In genomic region chr14:69428289-69428998, GRCh38 we compare ENCODE assay signal across 1 cellular context.
TF ChIP-seq lines count a peak whose summit lies in the region.

No MANE protein-coding gene starts in this region.

TF ChIP-seq in endothelial cell of umbilical vein, 7 proteins besides CTCF, POLR2A, EP300 and RAD21:
- TF ChIP-seq EZH2 (IDR thresholded peaks at IDR 0.05; ENCODE audit: borderline replicate concordance, low read depth, low read length, severe bottlenecking) = no peak
- no peak for TF ChIP-seq GATA2 (IDR thresholded peaks at IDR 0.05; ENCODE audit: insufficient read depth, insufficient read length, low read depth, low read length)
- no peak for TF ChIP-seq JUN (IDR thresholded peaks at IDR 0.05; ENCODE audit: borderline replicate concordance, insufficient read depth, insufficient read length, low read depth)
- no peak for TF ChIP-seq FOS (IDR thresholded peaks at IDR 0.05; ENCODE audit: borderline replicate concordance, insufficient read depth, low read length)
- TF ChIP-seq, protein P1, sequence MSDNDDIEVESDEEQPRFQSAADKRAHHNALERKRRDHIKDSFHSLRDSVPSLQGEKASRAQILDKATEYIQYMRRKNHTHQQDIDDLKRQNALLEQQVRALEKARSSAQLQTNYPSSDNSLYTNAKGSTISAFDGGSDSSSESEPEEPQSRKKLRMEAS (IDR thresholded peaks at IDR 0.05; ENCODE audit: insufficient read depth, insufficient read length) = no peak
